In the genomic region with DNA sequence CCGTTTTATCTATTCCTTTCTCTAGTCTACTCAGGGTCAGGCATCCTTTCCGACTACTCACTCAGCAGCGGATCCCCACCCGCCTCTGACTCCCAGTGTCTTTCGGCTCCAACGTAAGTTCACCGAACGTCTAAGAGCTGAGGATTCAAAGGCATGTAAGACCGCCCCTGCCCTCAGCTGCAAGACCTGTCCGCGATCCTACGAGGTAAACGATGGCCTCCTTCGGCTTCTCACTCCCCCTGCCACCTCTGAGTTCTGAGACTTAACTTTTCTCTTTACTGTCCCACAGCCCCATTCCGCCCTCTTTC, we compare ENCODE assay signal across 8 cellular contexts. TPM values are rescaled to one million over a fixed set of nuclear protein-coding genes. Genes with fewer than 3 reads are reported as not detected.
A peak's percentile ranks its signal among the peaks of the same experiment; 100 is the strongest.
DNase-seq lines count a peak whose midpoint lies in the region; ATAC-seq and TF ChIP-seq lines count a peak whose summit lies in the region.

No MANE protein-coding gene starts in this region.

- POLR2A ChIA-PET in AG04449 (lab: Yijun Ruan, JAX): interaction anchor here (0.6 to 4.8 kb wide), 12 partner anchors 8 to 345 kb away, joined by 3 to 88 read pairs (median 8); a partner anchor contains a TSS

- peaks cover 10% of the 10 kb centered on the region for H3K4me1 ChIP-seq in skeletal muscle satellite cell (ENCODE audit: control insufficient read depth, insufficient read depth, low read length)

- H3K9ac ChIP-seq in skeletal muscle satellite cell (ENCODE audit: low read depth, low read length): peak overlapping the region; percentile 95

- H3K36me3 ChIP-seq in skeletal muscle satellite cell (ENCODE audit: insufficient read depth, low read length): peaks cover 32% of the 10 kb centered on the region

- H3K27me3 ChIP-seq in skeletal muscle satellite cell (ENCODE audit: control insufficient read depth, insufficient read depth, low read length): no peaks in the 10 kb centered on the region

- DNase-seq in AG04449 (ENCODE audit: low read depth, low spot score) (no peak), RKO (ENCODE audit: low spot score) (peak; percentile 31), fibroblast of mammary gland (ENCODE audit: low read depth) (no peak), NCI-H2196 treated with DMSO at 0.1 percent for 48 hours (lab: John Stamatoyannopoulos, UW; ENCODE audit: unreplicated experiment) (no peak), middle frontal gyrus (ENCODE audit: extremely low spot score, low spot score) (no peak), NCI-H1105 treated with DMSO at 0.1 percent for 48 hours (lab: John Stamatoyannopoulos, UW) (no peak)

- peak; percentile 25 for ATAC-seq in GM21447 (IDR thresholded peaks at IDR 0.05; ENCODE audit: unreplicated experiment)

- H3K4me2 ChIP-seq in skeletal muscle satellite cell (ENCODE audit: low read length): peak overlapping the region; percentile 88

- CTCF ChIA-PET in AG04449 (lab: Yijun Ruan, JAX): interaction anchor here (0.9 to 6.7 kb wide), 8 partner anchors 9 to 102 kb away, joined by 3 to 43 read pairs (median 4); no protein-coding TSS in a partner anchor

- TF ChIP-seq CTCF in AG04449 (IDR thresholded peaks at IDR 0.05; ENCODE audit: insufficient read depth, low read length, missing control alignments) (no peak), fibroblast of mammary gland (conservative IDR thresholded peaks at IDR 0.05; ENCODE audit: control insufficient read depth, insufficient read depth, low read depth, low read length) (no peak)

- no peaks in the 10 kb centered on the region for H3K9me3 ChIP-seq in skeletal muscle satellite cell (replicated peaks; ENCODE audit: low read length)

- peak overlapping the region; percentile 99 for H3K4me3 ChIP-seq in AG04449 (ENCODE audit: low read depth, low read length)
- peak overlapping the region; percentile 100 for H3K4me3 ChIP-seq in fibroblast of mammary gland (ENCODE audit: control insufficient read depth, low read depth, low read length)
- peak overlapping the region; percentile 91 for H3K4me3 ChIP-seq in skeletal muscle satellite cell (ENCODE audit: low read length)

RNA-seq across cellular contexts. Expression of a gene that starts 0.3 kb away (rescaled TPM):
- 31.9 and 34.3 TPM in 2 replicates for total RNA-seq in skeletal muscle satellite cell (2012; rRNA removed)

RNA-seq across cellular contexts. Expression of a gene that starts 23.1 kb away (rescaled TPM):
- not detected in 2 replicates for total RNA-seq in skeletal muscle satellite cell (2012; rRNA removed)
